ENCODE assay signal across 17 cellular contexts in the genomic region with DNA sequence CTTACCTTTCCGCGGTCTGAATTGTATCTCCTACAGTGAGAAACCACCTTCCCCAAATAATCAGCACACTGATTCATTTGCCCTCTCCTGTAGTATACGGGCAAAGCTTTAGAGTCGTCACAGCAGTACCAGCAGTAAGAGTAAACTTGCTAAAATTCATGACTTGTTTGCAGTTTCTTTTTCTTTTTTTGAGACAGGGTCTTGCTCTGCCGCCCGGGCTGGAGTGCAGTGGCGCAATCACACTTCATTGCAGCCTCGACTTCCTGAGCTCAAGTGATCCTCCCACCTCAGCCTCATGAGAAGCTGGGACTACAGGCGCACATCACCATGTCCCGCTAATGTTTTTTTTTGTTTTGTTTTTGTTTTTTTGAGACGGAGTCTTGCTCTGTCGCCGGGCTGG.
"Had no signal": no experiment of that assay in that cellular context is flagged by ENCODE, and none has a peak within 500 bp of the region (broad histone marks: within the 10 kb centered on the region; RNA-seq: fewer than 3 reads in every experiment).

No MANE protein-coding gene starts in this region.

- H2AFZ ChIP-seq: parathyroid adenoma had no signal

- FAIRE-seq: frontal cortex, TTC549 had no signal

- H3K9me3 Mint-ChIP-seq: stimulated activated naive CD8-positive, alpha-beta T cell treated with anti-CD3 and anti-CD28 coated beads, Interleukin-15, amount 100 ng/mL, for 72 hours had no signal

- H3K27me3 ChIP-seq: body of pancreas, heart left ventricle, left lung had no signal

- H3K27ac Mint-ChIP-seq: stimulated activated naive CD8-positive, alpha-beta T cell treated with anti-CD3 and anti-CD28 coated beads, Interleukin-15, amount 100 ng/mL, for 72 hours had no signal

- H3K36me3 ChIP-seq: heart left ventricle, left lung, thoracic aorta had no signal

- H3K4me3 Mint-ChIP-seq: stimulated activated naive CD8-positive, alpha-beta T cell treated with anti-CD3 and anti-CD28 coated beads, Interleukin-15, amount 100 ng/mL, for 72 hours had no signal

- H3K27ac ChIP-seq: body of pancreas, coronary artery, left lung, parathyroid adenoma, thoracic aorta had no signal

- DNase-seq: activated naive CD4-positive, alpha-beta T cell treated with anti-CD3 and anti-CD28 coated beads, Interleukin-2, amount 50 U/mL, for 16 hours; activated T-cell treated with anti-CD3 and anti-CD28 coated beads, Interleukin-2, amount 50 U/mL, for 1 hour; amniotic stem cell; body of pancreas; central memory CD4-positive, alpha-beta T cell; effector CD8-positive, alpha-beta T cell; heart left ventricle; islet precursor cell; left lung; stimulated activated CD4-positive, alpha-beta T cell treated with anti-CD3 and anti-CD28 coated beads, Interleukin-4, amount 100 ng/mL, for 1 hour; stimulated activated naive CD8-positive, alpha-beta T cell treated with anti-CD3 and anti-CD28 coated beads, Interleukin-15, amount 100 ng/mL, for 72 hours had no signal

- H3K9ac ChIP-seq: parathyroid adenoma had no signal

- H3K4me3 ChIP-seq: body of pancreas, coronary artery, heart left ventricle, left lung, thoracic aorta had no signal

- H3K4me1 Mint-ChIP-seq: stimulated activated naive CD8-positive, alpha-beta T cell treated with anti-CD3 and anti-CD28 coated beads, Interleukin-15, amount 100 ng/mL, for 72 hours had no signal

- ATAC-seq: activated CD4-positive, CD25-positive, alpha-beta regulatory T cell treated with anti-CD3 and anti-CD28 coated beads, Interleukin-2, amount 50 U/mL, for 24 hours; body of pancreas; heart left ventricle; left lung; stimulated activated naive CD8-positive, alpha-beta T cell treated with anti-CD3 and anti-CD28 coated beads, Interleukin-15, amount 100 ng/mL, for 72 hours had no signal

- H3K9me3 ChIP-seq: body of pancreas, heart left ventricle, left lung, thoracic aorta had no signal
